Comparison of ENCODE assay signal across 8 cellular contexts in the genomic region with DNA sequence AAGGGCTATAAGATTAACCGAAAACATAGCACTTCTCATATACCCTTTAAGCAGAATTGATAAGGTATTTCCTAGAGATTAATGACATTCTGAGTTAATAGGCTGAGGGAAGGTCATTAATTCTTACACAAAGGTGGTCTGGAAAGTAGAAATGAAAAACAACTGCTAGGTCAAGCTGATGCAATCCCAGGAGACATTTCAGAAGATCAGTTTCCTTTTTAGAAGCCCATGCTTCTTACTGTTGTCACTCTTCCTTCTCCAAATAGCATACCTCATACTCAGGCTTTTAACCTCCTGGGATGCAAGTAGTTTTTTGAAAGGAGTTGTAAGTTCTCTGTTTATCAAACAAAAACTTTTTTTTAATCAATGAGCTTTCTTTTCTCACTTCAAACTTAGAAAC. TPM values are rescaled to one million over a fixed set of nuclear protein-coding genes. Genes with fewer than 3 reads are reported as not detected.
DNase-seq lines count a peak whose midpoint lies in the region; ATAC-seq lines count a peak whose summit lies in the region.

No MANE protein-coding gene starts in this region.

- peaks cover 37% of the 10 kb centered on the region for H3K4me1 Mint-ChIP-seq in activated CD4-positive, alpha-beta T cell treated with anti-CD3 and anti-CD28 coated beads, Interleukin-2, amount 10 ng/mL, durations not matched to agents 7 days and 5 days
- peaks cover 33% of the 10 kb centered on the region for H3K4me1 Mint-ChIP-seq in T-helper 1 cell treated with Interleukin-12 subunit alpha and Interleukin-12 subunit beta and Interleukin-4 antibody, amounts not matched to agents 30 μg/mL and 1 μg/mL, for 36 hours (ENCODE audit: low read depth)
- H3K4me1 Mint-ChIP-seq in stimulated activated effector memory CD8-positive, alpha-beta T cell treated with anti-CD3 and anti-CD28 coated beads, Interleukin-12 subunit alpha, Interleukin-12 subunit beta, amount 100 ng/mL, for 72 hours, result peaks cover 27% of the 10 kb centered on the region

- H3K36me3 Mint-ChIP-seq in activated CD4-positive, alpha-beta T cell treated with anti-CD3 and anti-CD28 coated beads, Interleukin-2, amount 10 ng/mL, durations not matched to agents 7 days and 5 days (ENCODE audit: low read depth), result peaks cover 28% of the 10 kb centered on the region
- peaks cover 5% of the 10 kb centered on the region for H3K36me3 Mint-ChIP-seq in T-helper 1 cell treated with Interleukin-12 subunit alpha and Interleukin-12 subunit beta and Interleukin-4 antibody, amounts not matched to agents 30 μg/mL and 1 μg/mL, for 36 hours (ENCODE audit: low read depth)
- H3K36me3 Mint-ChIP-seq in stimulated activated effector memory CD8-positive, alpha-beta T cell treated with anti-CD3 and anti-CD28 coated beads, Interleukin-12 subunit alpha, Interleukin-12 subunit beta, amount 100 ng/mL, for 72 hours, result no peaks in the 10 kb centered on the region

- POLR2A ChIA-PET in activated CD4-positive, alpha-beta T cell treated with anti-CD3 and anti-CD28 coated beads, Interleukin-2, amount 10 ng/mL, durations not matched to agents 7 days and 5 days (lab: Charles Lee), result no interaction called here

- CTCF ChIA-PET in activated CD4-positive, alpha-beta T cell treated with anti-CD3 and anti-CD28 coated beads, Interleukin-2, amount 10 ng/mL, durations not matched to agents 7 days and 5 days (lab: Charles Lee), result interaction anchor here (1.0 to 4.0 kb wide), 6 partner anchors 8 to 50 kb away, joined by 3 to 25 read pairs (median 3); a partner anchor contains a TSS

- H3K9me3 Mint-ChIP-seq in activated CD4-positive, alpha-beta T cell treated with anti-CD3 and anti-CD28 coated beads, Interleukin-2, amount 10 ng/mL, durations not matched to agents 7 days and 5 days, result peaks cover 8% of the 10 kb centered on the region
- peaks cover 7% of the 10 kb centered on the region for H3K9me3 Mint-ChIP-seq in T-helper 1 cell treated with Interleukin-12 subunit alpha and Interleukin-12 subunit beta and Interleukin-4 antibody, amounts not matched to agents 30 μg/mL and 1 μg/mL, for 36 hours
- H3K9me3 Mint-ChIP-seq in stimulated activated effector memory CD8-positive, alpha-beta T cell treated with anti-CD3 and anti-CD28 coated beads, Interleukin-12 subunit alpha, Interleukin-12 subunit beta, amount 100 ng/mL, for 72 hours, result peaks cover 3% of the 10 kb centered on the region

- ATAC-seq in HG02970 (IDR thresholded peaks at IDR 0.05; ENCODE audit: low FRiP score, unreplicated experiment), result peak; percentile 29
- ATAC-seq in stimulated activated effector memory CD8-positive, alpha-beta T cell treated with anti-CD3 and anti-CD28 coated beads, Interleukin-12 subunit alpha, Interleukin-12 subunit beta, amount 100 ng/mL, for 72 hours, result peak; percentile 36

- H3K27ac Mint-ChIP-seq in activated CD4-positive, alpha-beta T cell treated with anti-CD3 and anti-CD28 coated beads, Interleukin-2, amount 10 ng/mL, durations not matched to agents 7 days and 5 days, result peak overlapping the region; percentile 82
- H3K27ac Mint-ChIP-seq in T-helper 1 cell treated with Interleukin-12 subunit alpha and Interleukin-12 subunit beta and Interleukin-4 antibody, amounts not matched to agents 30 μg/mL and 1 μg/mL, for 36 hours, result peak overlapping the region; percentile 78
- peak overlapping the region; percentile 76 for H3K27ac Mint-ChIP-seq in stimulated activated effector memory CD8-positive, alpha-beta T cell treated with anti-CD3 and anti-CD28 coated beads, Interleukin-12 subunit alpha, Interleukin-12 subunit beta, amount 100 ng/mL, for 72 hours

- no peaks in the 10 kb centered on the region for H3K27me3 Mint-ChIP-seq in activated CD4-positive, alpha-beta T cell treated with anti-CD3 and anti-CD28 coated beads, Interleukin-2, amount 10 ng/mL, durations not matched to agents 7 days and 5 days
- H3K27me3 Mint-ChIP-seq in T-helper 1 cell treated with Interleukin-12 subunit alpha and Interleukin-12 subunit beta and Interleukin-4 antibody, amounts not matched to agents 30 μg/mL and 1 μg/mL, for 36 hours (ENCODE audit: low read depth), result no peaks in the 10 kb centered on the region

- no peak overlapping the region for H3K4me3 Mint-ChIP-seq in activated CD4-positive, alpha-beta T cell treated with anti-CD3 and anti-CD28 coated beads, Interleukin-2, amount 10 ng/mL, durations not matched to agents 7 days and 5 days
- H3K4me3 Mint-ChIP-seq in T-helper 1 cell treated with Interleukin-12 subunit alpha and Interleukin-12 subunit beta and Interleukin-4 antibody, amounts not matched to agents 30 μg/mL and 1 μg/mL, for 36 hours, result no peak overlapping the region
- no peak overlapping the region for H3K4me3 Mint-ChIP-seq in stimulated activated effector memory CD8-positive, alpha-beta T cell treated with anti-CD3 and anti-CD28 coated beads, Interleukin-12 subunit alpha, Interleukin-12 subunit beta, amount 100 ng/mL, for 72 hours

- DNase-seq in activated CD4-positive, alpha-beta T cell treated with anti-CD3 and anti-CD28 coated beads, Interleukin-2, amount 10 ng/mL, durations not matched to agents 7 days and 5 days, result no peak
- DNase-seq in activated CD4-positive, alpha-beta T cell treated with anti-CD3 and anti-CD28 coated beads, Interleukin-2, amount 50 U/mL, for 4 hours, result no peak
- DNase-seq in stimulated activated effector memory CD8-positive, alpha-beta T cell treated with anti-CD3 and anti-CD28 coated beads, Interleukin-12 subunit alpha, Interleukin-12 subunit beta, amount 100 ng/mL, for 72 hours (ENCODE audit: low spot score in 2 of 2), result no peak
- DNase-seq in OCI-M2 (lab: John Stamatoyannopoulos, UW; ENCODE audit: unreplicated experiment) (no peak), activated gamma-delta T cell treated with Interleukin-2 at 50 U/mL for 16 hours (no peak), Ammon's horn (ENCODE audit: low spot score) (no peak)

RNA-seq across cellular contexts. Expression of a gene that starts 8.8 kb away (rescaled TPM):
- total RNA-seq in activated CD4-positive, alpha-beta T cell treated with anti-CD3 and anti-CD28 coated beads, Interleukin-2, amount 10 ng/mL, durations not matched to agents 7 days and 5 days, result under 1 TPM; 0.25 to 0.44 TPM
